ENCODE assay signal across 8 cellular contexts in the genomic region with DNA sequence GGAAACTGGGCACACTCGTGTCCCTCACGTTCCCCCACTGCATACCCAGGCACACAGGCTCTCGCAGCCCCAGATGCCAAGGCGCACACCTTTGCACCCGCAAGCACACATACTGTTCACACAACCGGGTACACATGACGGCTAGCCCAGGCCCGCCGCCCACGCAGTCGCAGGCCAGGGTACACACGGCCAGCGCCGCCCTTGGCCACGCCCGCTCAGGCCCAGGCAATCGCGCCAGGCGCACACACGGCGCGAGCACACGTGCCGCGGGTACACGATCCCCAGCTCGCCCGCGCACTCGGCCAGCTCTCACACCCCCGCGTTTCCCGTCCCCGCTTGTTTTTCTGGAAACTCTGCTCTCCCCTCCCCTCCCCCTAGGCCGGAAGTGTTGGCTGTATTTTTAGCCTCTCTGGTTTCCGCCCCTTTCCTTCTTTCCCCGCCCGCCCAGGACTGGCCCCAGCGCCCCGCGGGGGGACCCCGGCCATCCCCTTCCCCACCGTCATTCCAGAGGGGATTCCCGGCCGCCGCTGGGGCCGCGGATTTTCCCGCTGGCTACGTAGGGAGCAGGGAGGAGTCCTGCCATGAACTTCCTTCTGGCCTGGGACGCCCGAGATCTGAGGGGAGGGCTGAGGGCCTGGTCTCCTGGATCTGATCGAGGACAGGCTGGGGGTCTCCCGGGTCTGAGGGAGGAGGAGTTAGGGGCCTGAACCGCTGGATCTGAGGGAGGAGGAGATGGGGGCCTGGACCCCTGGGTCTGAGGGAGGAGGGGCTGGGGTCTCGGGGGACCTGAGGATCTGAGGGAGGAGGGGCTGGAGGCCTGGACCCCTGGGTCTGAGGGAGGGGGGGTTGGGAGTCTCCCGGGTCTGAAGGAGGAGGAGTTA. TPM values are rescaled to one million over a fixed set of nuclear protein-coding genes. Genes with fewer than 3 reads are reported as not detected.
A peak's percentile ranks its signal among the peaks of the same experiment; 100 is the strongest.
DNase-seq lines count a peak whose midpoint lies in the region; ATAC-seq and TF ChIP-seq lines count a peak whose summit lies in the region.

No MANE protein-coding gene starts in this region.

- H3K36me3 ChIP-seq in BE2C (no peaks in the 10 kb centered on the region), Loucy (ENCODE audit: insufficient read depth, low read length) (no peaks in the 10 kb centered on the region), heart left ventricle (peaks cover 0 to 8% (median 2%) of the 10 kb centered on the region in 9 donors), trophoblast cell (ENCODE audit: control insufficient read depth in 1 of 2, insufficient read depth in 2 of 2, low read length in 2 of 2) (peaks cover under 1 to 4% of the 10 kb centered on the region in 2 experiments), tibial artery (peaks cover 5 to 17% (median 12%) of the 10 kb centered on the region in 3 donors)

- TF ChIP-seq POLR2A in heart left ventricle (IDR thresholded peaks at IDR 0.05): peak in 1 of 2 donors; percentile 62

- peak; percentile 72 for DNase-seq in BE2C
- peak; percentile 74 for DNase-seq in T follicular helper cell (ENCODE audit: low read depth)
- peak; percentile 94 to 96 (median 96) for DNase-seq in heart left ventricle
- DNase-seq in trophoblast cell: peak; percentile 86 to 88
- peak; percentile 96 to 97 for DNase-seq in tibial artery

- H3K9me3 ChIP-seq in BE2C: no peaks in the 10 kb centered on the region
- no peaks in the 10 kb centered on the region for H3K9me3 ChIP-seq in Loucy (ENCODE audit: insufficient read depth, low read depth, low read length)
- no peaks in the 10 kb centered on the region for H3K9me3 ChIP-seq in heart left ventricle
- no peaks in the 10 kb centered on the region for H3K9me3 ChIP-seq in trophoblast cell (ENCODE audit: insufficient read depth, low read depth, low read length)
- H3K9me3 ChIP-seq in tibial artery: no peaks in the 10 kb centered on the region

- H4K8ac ChIP-seq in trophoblast cell (ENCODE audit: low read depth, low read length): peak overlapping the region; percentile 95

- H3F3A ChIP-seq in Loucy (ENCODE audit: low read depth): peaks cover 3% of the 10 kb centered on the region

- intact Hi-C loops in heart left ventricle (cut with DNase I): loop anchor here in 3 of 10 donors (1.0 kb wide), 2 partner anchors 8 to 9 kb away; no protein-coding TSS in a partner anchor
- intact Hi-C loops in tibial artery (cut with DNase I; ENCODE audit: low total_unique reads): no loop called here

- H4K91ac ChIP-seq in trophoblast cell (ENCODE audit: low read depth, low read length): peak overlapping the region; percentile 98

- peaks cover 29% of the 10 kb centered on the region for H3K4me1 ChIP-seq in BE2C
- H3K4me1 ChIP-seq in Loucy (ENCODE audit: insufficient read depth, low read length, poor library complexity, severe bottlenecking): peaks cover 46% of the 10 kb centered on the region
- peaks cover 6 to 75% (median 34%) of the 10 kb centered on the region in 12 donors for H3K4me1 ChIP-seq in heart left ventricle
- peaks cover 27 to 41% of the 10 kb centered on the region in 2 experiments for H3K4me1 ChIP-seq in trophoblast cell (ENCODE audit: control insufficient read depth in 1 of 2, insufficient read depth in 2 of 2, low read length in 2 of 2)
- peaks cover 6 to 61% (median 42%) of the 10 kb centered on the region in 4 donors for H3K4me1 ChIP-seq in tibial artery

- H2BK120ac ChIP-seq in trophoblast cell (ENCODE audit: insufficient read depth, low read length, poor library complexity): peak overlapping the region; percentile 94

- peak overlapping the region; percentile 92 for H2BK5ac ChIP-seq in trophoblast cell (ENCODE audit: low read depth, low read length, poor library complexity)

- peak overlapping the region; percentile 79 for H3K9ac ChIP-seq in Loucy (ENCODE audit: low read depth, low read length, poor library complexity, severe bottlenecking)
- H3K9ac ChIP-seq in trophoblast cell (ENCODE audit: low read length): peak overlapping the region; percentile 15

- peak overlapping the region; percentile 97 for H3K27ac ChIP-seq in adipose tissue (ENCODE audit: low read depth, low read length)
- peak overlapping the region; percentile 94 to 100 (median 100) for H3K27ac ChIP-seq in heart left ventricle
- peak overlapping the region; percentile 93 for H3K27ac ChIP-seq in trophoblast cell (ENCODE audit: low read depth, low read length)
- peak overlapping the region; percentile 99 to 100 for H3K27ac ChIP-seq in tibial artery

- H3K4ac ChIP-seq in trophoblast cell (ENCODE audit: low read depth, low read length): peak overlapping the region; percentile 85

- ATAC-seq in GM19324 (IDR thresholded peaks at IDR 0.05; ENCODE audit: low FRiP score, unreplicated experiment) (peak; percentile 33), heart left ventricle (peak; percentile 12 to 50 (median 44))

- H3K4me3 ChIP-seq in BE2C (ENCODE audit: low read depth, low read length) (peak overlapping the region; percentile 56), Loucy (ENCODE audit: low read length, poor library complexity, severe bottlenecking) (peak overlapping the region; percentile 66), heart left ventricle (peak overlapping the region; percentile 18 to 68 (median 58)), trophoblast cell (ENCODE audit: low read depth, low read length) (peak overlapping the region; percentile 59), tibial artery (peak overlapping the region; percentile 63 to 66)

- peaks cover 7% of the 10 kb centered on the region for H3K79me2 ChIP-seq in Loucy (ENCODE audit: insufficient read depth, low read length)
- H3K79me2 ChIP-seq in trophoblast cell (ENCODE audit: control insufficient read depth, insufficient read depth, low read length, poor library complexity): peaks cover 18% of the 10 kb centered on the region

- peaks cover 9% of the 10 kb centered on the region for H4K20me1 ChIP-seq in Loucy (ENCODE audit: insufficient read depth, low read length, poor library complexity, severe bottlenecking)

- TF ChIP-seq CTCF in BE2C (IDR thresholded peaks at IDR 0.05; ENCODE audit: low read depth, low read length) (no peak), Loucy (conservative IDR thresholded peaks at IDR 0.05; ENCODE audit: low read length) (no peak), heart left ventricle (IDR thresholded peaks at IDR 0.05) (no peak), tibial artery (IDR thresholded peaks at IDR 0.05) (no peak)

- H3K27me3 ChIP-seq in BE2C (no peaks in the 10 kb centered on the region), Loucy (ENCODE audit: insufficient read depth, low read length, poor library complexity, severe bottlenecking) (no peaks in the 10 kb centered on the region), heart left ventricle (no peaks in the 10 kb centered on the region), trophoblast cell (ENCODE audit: insufficient read depth, low read length) (no peaks in the 10 kb centered on the region), tibial artery (no peaks in the 10 kb centered on the region)

- H4K12ac ChIP-seq in trophoblast cell (ENCODE audit: low read depth, low read length): peak overlapping the region; percentile 79

- peak overlapping the region; percentile 95 for H2AK5ac ChIP-seq in trophoblast cell (ENCODE audit: low read length)

- H3K4me2 ChIP-seq in Loucy (ENCODE audit: low read depth, low read length, poor library complexity, severe bottlenecking): peak overlapping the region; percentile 75
- peak overlapping the region; percentile 81 for H3K4me2 ChIP-seq in trophoblast cell (ENCODE audit: low read length)

- H3K79me1 ChIP-seq in trophoblast cell (ENCODE audit: low read length): peaks cover 28% of the 10 kb centered on the region

- peak overlapping the region; percentile 98 for H3K14ac ChIP-seq in trophoblast cell (ENCODE audit: low read length)

- H3K23ac ChIP-seq in trophoblast cell (ENCODE audit: low read length): no peak overlapping the region

- peak overlapping the region; percentile 67 for H2AFZ ChIP-seq in Loucy (ENCODE audit: low read length)
- peak overlapping the region; percentile 51 for H2AFZ ChIP-seq in trophoblast cell (ENCODE audit: insufficient read depth, low read length, poor library complexity)

- WGBS in adipose tissue, 3 donors: 0 to 1% (median 1%) methylated on average over 47 to 57 of the region's 57 CpGs
- 1 to 2% (median 1%) methylated on average over 54 to 57 of the region's 57 CpGs for WGBS in heart left ventricle, 4 donors
- WGBS in trophoblast cell (ENCODE audit: extremely low coverage, insufficient coverage, insufficient read length): no CpG with 5 or more reads among the region's 57 CpGs

- peak overlapping the region; percentile 96 for H3K18ac ChIP-seq in trophoblast cell (ENCODE audit: low read length)

- H3K9me2 ChIP-seq in Loucy (replicated peaks; ENCODE audit: low read depth, low read length): no peaks in the 10 kb centered on the region

- peak overlapping the region; percentile 65 for H2BK12ac ChIP-seq in trophoblast cell (ENCODE audit: low read length)

RNA-seq across cellular contexts. Expression of a gene that starts 4.0 kb away (rescaled TPM):
- polyA plus RNA-seq in BE2C (2012; ENCODE audit: insufficient read depth, insufficient read length, low read depth): 16.7 TPM
- polyA plus RNA-seq in adipose tissue (1,000 to 10,000 TPM in 2 of 3 donors, 10 to 100 TPM in 1; 80.2 to 1,764 (median 1,356) TPM), heart left ventricle (10 to 100 TPM; 45.8 to 65.1 TPM)
- 100 to 1,000 TPM in 2 of 9 donors, 10 to 100 TPM in 7; 16.1 to 145 (median 51.1) TPM for total RNA-seq in heart left ventricle
- 34.2 and 35.4 TPM in 2 replicates for polyA plus RNA-seq in trophoblast cell (2013)

RNA-seq across cellular contexts. Expression of a gene that starts 9.8 kb away (rescaled TPM):
- polyA plus RNA-seq in BE2C (2012; ENCODE audit: insufficient read depth, insufficient read length, low read depth): 35.9 TPM
- polyA plus RNA-seq in adipose tissue: 10 to 100 TPM in 2 of 3 donors, 1 to 10 TPM in 1; 3.0 to 38.8 (median 27.2) TPM
- 10 to 100 TPM in 8 of 9 donors, 1 to 10 TPM in 1; 9.2 to 38.5 (median 14.6) TPM for total RNA-seq in heart left ventricle
- 10 to 100 TPM in 1 of 2 donors, 1 to 10 TPM in 1; 8.9 to 11.7 TPM for polyA plus RNA-seq in heart left ventricle
- 51.5 and 53.7 TPM in 2 replicates for polyA plus RNA-seq in trophoblast cell (2013)

RNA-seq across cellular contexts. Expression of a gene that starts 11.5 kb away (rescaled TPM):
- polyA plus RNA-seq in BE2C (2012; ENCODE audit: insufficient read depth, insufficient read length, low read depth): 101 TPM
- polyA plus RNA-seq in adipose tissue (10 to 100 TPM; 16.9 to 32.2 (median 21.8) TPM), heart left ventricle (10 to 100 TPM; 34.1 to 46.0 TPM)
- total RNA-seq in heart left ventricle: 10 to 100 TPM; 26.3 to 53.0 (median 34.1) TPM
- polyA plus RNA-seq in trophoblast cell (2013): 19.0 and 22.7 TPM in 2 replicates

RNA-seq across cellular contexts. Expression of a gene that starts 11.8 kb away (rescaled TPM):
- 130 TPM for polyA plus RNA-seq in BE2C (2012; ENCODE audit: insufficient read depth, insufficient read length, low read depth)
- polyA plus RNA-seq in adipose tissue: 10 to 100 TPM; 21.4 to 36.2 (median 34.2) TPM
- 10 to 100 TPM; 32.8 to 75.7 (median 40.7) TPM for total RNA-seq in heart left ventricle
- 10 to 100 TPM; 32.5 to 61.1 TPM for polyA plus RNA-seq in heart left ventricle
- 56.3 and 56.7 TPM in 2 replicates for polyA plus RNA-seq in trophoblast cell (2013)

RNA-seq across cellular contexts. Expression of a gene that starts 33.1 kb away (rescaled TPM):
- polyA plus RNA-seq in BE2C (2012; ENCODE audit: insufficient read depth, insufficient read length, low read depth): 3,669 TPM
- polyA plus RNA-seq in adipose tissue (1,000 to 10,000 TPM; 2,185 to 4,039 (median 3,887) TPM), heart left ventricle (1,000 to 10,000 TPM; 1,266 to 2,656 TPM)
- 1,000 to 10,000 TPM in 7 of 9 donors, 100 to 1,000 TPM in 2; 617 to 1,566 (median 1,374) TPM for total RNA-seq in heart left ventricle
- polyA plus RNA-seq in trophoblast cell (2013): 3,136 and 3,193 TPM in 2 replicates

Comparison
In these comparisons a context has a peak if more than half of its experiments do, and no peak if none do; other contexts are left out.
1. Peak in every context shown above with its lines: DNase-seq, ATAC-seq, H3K4me3 ChIP-seq and H3K27ac ChIP-seq.